8 cellular contexts compared by ENCODE assay signal in the genomic region with DNA sequence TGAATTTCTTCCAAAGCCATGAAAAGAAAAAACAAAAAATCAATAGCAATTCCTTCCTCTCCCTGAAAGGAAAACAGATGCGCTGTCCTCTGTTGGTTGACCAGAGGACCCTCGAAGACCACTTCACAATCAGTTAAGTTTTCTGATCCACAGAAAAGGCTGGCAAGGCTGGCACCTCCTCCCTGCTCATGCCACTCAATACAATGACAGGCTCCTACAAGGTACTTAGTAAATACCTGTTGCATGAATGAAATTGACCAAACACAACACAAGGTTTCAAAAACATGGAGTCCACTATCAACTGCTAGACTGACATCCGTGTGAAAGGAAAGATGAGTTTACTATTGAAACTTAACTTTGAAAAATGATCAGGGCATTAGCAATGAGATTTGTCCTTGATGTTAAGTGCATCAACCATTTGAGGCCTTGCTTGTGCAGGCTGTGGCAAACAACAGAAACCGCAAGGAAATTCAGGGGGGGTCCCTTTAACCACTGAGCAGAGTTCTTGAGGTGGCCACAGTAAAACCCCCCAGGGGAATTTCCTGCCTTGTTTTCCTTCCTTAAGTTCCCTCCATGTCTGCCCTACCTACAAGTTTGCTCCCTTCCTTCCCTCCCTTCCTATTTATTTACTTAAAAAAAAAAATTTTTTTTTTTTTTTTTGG. TPM values are rescaled to one million over a fixed set of nuclear protein-coding genes. Genes with fewer than 3 reads are reported as not detected.
DNase-seq lines count a peak whose midpoint lies in the region; ATAC-seq and TF ChIP-seq lines count a peak whose summit lies in the region.

No MANE protein-coding gene starts in this region.

- H3K9me2 ChIP-seq in Loucy (replicated peaks; ENCODE audit: low read depth, low read length) = no peaks in the 10 kb centered on the region

- H4K20me1 ChIP-seq in Loucy (ENCODE audit: insufficient read depth, low read length, poor library complexity, severe bottlenecking) = no peaks in the 10 kb centered on the region

- H3K9ac ChIP-seq in Loucy (ENCODE audit: low read depth, low read length, poor library complexity, severe bottlenecking) = no peak overlapping the region
- H3K9ac ChIP-seq in adipocyte (ENCODE audit: low read length) = peak overlapping the region; percentile 7

- H3K27me3 ChIP-seq in Loucy (ENCODE audit: insufficient read depth, low read length, poor library complexity, severe bottlenecking) = no peaks in the 10 kb centered on the region
- no peaks in the 10 kb centered on the region for H3K27me3 ChIP-seq in adipocyte (replicated peaks; ENCODE audit: control insufficient read depth, insufficient read depth, low read length)

- H3K4me1 ChIP-seq in Loucy (ENCODE audit: insufficient read depth, low read length, poor library complexity, severe bottlenecking) (peaks cover 32% of the 10 kb centered on the region), adipocyte (ENCODE audit: control insufficient read depth, insufficient read depth, low read length) (peaks cover 24% of the 10 kb centered on the region)

- H3K4me3 ChIP-seq in Loucy (ENCODE audit: low read length, poor library complexity, severe bottlenecking) = peak overlapping the region; percentile 50
- H3K4me3 ChIP-seq in adipocyte (ENCODE audit: low read length) = no peak overlapping the region

- H3K4me2 ChIP-seq in Loucy (ENCODE audit: low read depth, low read length, poor library complexity, severe bottlenecking) = peak overlapping the region; percentile 79

- H3K9me3 ChIP-seq in Loucy (ENCODE audit: insufficient read depth, low read depth, low read length) (no peaks in the 10 kb centered on the region), adipocyte (ENCODE audit: control insufficient read depth, low read length) (no peaks in the 10 kb centered on the region)

- no peak for DNase-seq in adipocyte (ENCODE audit: low read depth)
- peak; percentile 18 for DNase-seq in stimulated activated CD8-positive, alpha-beta memory T cell treated with anti-CD3 and anti-CD28 coated beads, Interleukin-15, amount 100 ng/mL, for 1 hour (ENCODE audit: low read depth)
- no peak for DNase-seq in H4 (ENCODE audit: low spot score)
- DNase-seq in DMS114 treated with DMSO at 0.1 percent for 48 hours (lab: John Stamatoyannopoulos, UW; ENCODE audit: unreplicated experiment) = no peak
- DNase-seq in NCI-H510A (lab: John Stamatoyannopoulos, UW) = no peak
- no peak for DNase-seq in NCI-H2196 (lab: John Stamatoyannopoulos, UW; ENCODE audit: unreplicated experiment)

- no peak for TF ChIP-seq CTCF in Loucy (conservative IDR thresholded peaks at IDR 0.05; ENCODE audit: low read length)

- no peaks in the 10 kb centered on the region for H3F3A ChIP-seq in Loucy (ENCODE audit: low read depth)

- H3K36me3 ChIP-seq in Loucy (ENCODE audit: insufficient read depth, low read length) = no peaks in the 10 kb centered on the region
- H3K36me3 ChIP-seq in adipocyte (ENCODE audit: control insufficient read depth, insufficient read depth, low read length, severe bottlenecking) = no peaks in the 10 kb centered on the region

- no peaks in the 10 kb centered on the region for H3K79me2 ChIP-seq in Loucy (ENCODE audit: insufficient read depth, low read length)

- H2AFZ ChIP-seq in Loucy (ENCODE audit: low read length) = no peak overlapping the region

- peak; percentile 84 for ATAC-seq in GM19395 (IDR thresholded peaks at IDR 0.05; ENCODE audit: unreplicated experiment)

RNA-seq across cellular contexts. Expression of a gene that starts 27.9 kb away (rescaled TPM):
- total RNA-seq in H4 (2014; rRNA removed; shearing (Covaris generic)) = 70.0 and 71.4 TPM in 2 replicates

RNA-seq across cellular contexts. Expression of a gene that starts 28.4 kb away (rescaled TPM):
- 0.06 and 0.10 TPM in 2 replicates for total RNA-seq in H4 (2014; rRNA removed; shearing (Covaris generic))

RNA-seq across cellular contexts. Expression of a gene that starts 48.0 kb away (rescaled TPM):
- total RNA-seq in H4 (2014; rRNA removed; shearing (Covaris generic)) = 60.8 and 69.9 TPM in 2 replicates

RNA-seq across cellular contexts. Expression of a gene that starts 48.5 kb away (rescaled TPM):
- 97.8 and 119 TPM in 2 replicates for total RNA-seq in H4 (2014; rRNA removed; shearing (Covaris generic))
